Comparison of ENCODE assay signal across 8 cellular contexts in the genomic region with DNA sequence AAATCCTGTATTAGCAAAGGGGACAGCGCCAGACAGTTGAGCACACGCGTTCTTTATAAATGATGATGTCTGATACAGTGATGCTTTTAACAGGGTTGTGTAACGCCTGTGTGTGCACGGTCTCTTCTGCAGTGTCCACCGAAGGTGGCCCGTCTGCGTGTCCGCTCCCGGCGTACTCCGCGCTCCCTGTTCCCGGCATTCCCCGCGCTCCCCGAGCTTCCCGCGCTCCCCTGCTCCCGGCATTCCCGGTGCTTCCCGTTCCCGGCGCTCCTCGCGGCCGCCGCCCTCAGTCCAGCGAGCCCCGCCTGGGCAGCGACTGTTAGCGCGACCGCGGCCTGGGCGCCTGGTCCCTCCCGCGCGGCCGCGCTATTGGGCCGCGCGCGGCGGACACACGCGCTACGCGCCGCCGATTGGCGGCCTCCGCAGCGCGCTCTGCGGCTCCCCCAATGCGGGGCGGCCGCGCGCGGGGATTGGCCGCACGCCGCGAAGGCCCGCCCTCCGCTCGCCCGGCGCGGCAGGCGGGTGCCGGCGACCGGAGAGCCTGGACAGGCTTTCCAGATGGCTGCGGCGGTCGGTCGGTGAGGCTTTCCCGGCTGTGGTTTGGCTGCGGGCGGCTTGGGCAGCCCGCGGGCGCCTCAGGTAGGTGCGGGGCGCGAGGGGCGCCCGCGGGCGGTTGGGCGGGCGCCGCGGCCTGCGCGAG. TPM values are rescaled to one million over a fixed set of nuclear protein-coding genes. Genes with fewer than 3 reads are reported as not detected.
DNase-seq lines count a peak whose midpoint lies in the region; ATAC-seq and TF ChIP-seq lines count a peak whose summit lies in the region.

DGCR8 (plus strand) TSS at position 497 of the 700 bp plus-strand sequence. CDS start 5,723 bp downstream, outside the sequence.

- peak within 1 kb of the TSS; percentile 92 for H3K4me3 Mint-ChIP-seq in Calu3 (ENCODE audit: low read depth, unreplicated experiment)

- peaks cover 46% of the 10 kb centered on the region for H3K79me2 ChIP-seq in OCI-LY3 (ENCODE audit: low read length)

- H3K4me1 Mint-ChIP-seq in Calu3 (ENCODE audit: low read depth, unreplicated experiment) = peaks cover 35% of the 10 kb centered on the region

- H3K4me1 ChIP-seq in OCI-LY3 (ENCODE audit: low read length) (peaks cover 8% of the 10 kb centered on the region), mononuclear cell (ENCODE audit: insufficient read depth, low read length) (peaks cover 26% of the 10 kb centered on the region)

- CTCF ChIA-PET in Calu3 (lab: Charles Lee) = interaction anchor here (0.6 kb wide), 1 partner anchor 23 kb away, joined by 5 read pairs; no protein-coding TSS in a partner anchor

- peak within 1 kb of the TSS; percentile 86 for H3K9ac ChIP-seq in OCI-LY3 (ENCODE audit: low read length)

- TF ChIP-seq CTCF in Calu3 (IDR thresholded peaks at IDR 0.05; ENCODE audit: unreplicated experiment) (no peak), OCI-LY3 (IDR thresholded peaks at IDR 0.05; ENCODE audit: low read depth, low read length) (no peak)

- peak within 1 kb of the TSS; percentile 82 for H3K27ac Mint-ChIP-seq in Calu3 (ENCODE audit: unreplicated experiment)

- H3K4me2 ChIP-seq in OCI-LY3 (ENCODE audit: low read length) = peak within 1 kb of the TSS; percentile 84

- H3K27me3 ChIP-seq in OCI-LY3 (ENCODE audit: low read depth, low read length) (no peaks in the 10 kb centered on the region), mononuclear cell (ENCODE audit: insufficient read depth, low read length) (no peaks in the 10 kb centered on the region)

- H3K27ac ChIP-seq in OCI-LY3 (ENCODE audit: low read length) (peak within 1 kb of the TSS; percentile 32; the same call in 1 of the 2 replicates), epithelial cell of prostate (peak within 1 kb of the TSS; percentile 92)

- no peaks in the 10 kb centered on the region for H3K36me3 ChIP-seq in OCI-LY3 (replicated peaks; ENCODE audit: low read depth, low read length)

- peak within 1 kb of the TSS; percentile 95 for H3K4me3 ChIP-seq in OCI-LY3 (ENCODE audit: low read length)
- peak within 1 kb of the TSS; percentile 69 for H3K4me3 ChIP-seq in mononuclear cell (ENCODE audit: low read length)

- intact Hi-C loops in Calu3 (cut with micrococcal nuclease; ENCODE audit: unreplicated experiment) = no loop called here

- peak within 1 kb of the TSS; percentile 42 for H2AFZ ChIP-seq in OCI-LY3 (ENCODE audit: low read depth, low read length)

- H4K20me1 ChIP-seq in OCI-LY3 (ENCODE audit: insufficient read depth, low read length) = peaks cover 24% of the 10 kb centered on the region

- DNase-seq in Calu3 (peak; percentile 96), HuH-7 (ENCODE audit: low spot score) (peak; percentile 95), activated T-cell treated with anti-CD3 and anti-CD28 coated beads for 48 hours (ENCODE audit: low read depth) (peak; percentile 78), epithelial cell of prostate (ENCODE audit: low read depth, low spot score) (peak; percentile 41)
- DNase-seq in stimulated activated CD8-positive, alpha-beta memory T cell treated with anti-CD3 and anti-CD28 coated beads, Interleukin-4, amount 100 ng/mL, for 1 hour (ENCODE audit: low read depth in 2 of 2, low spot score in 1 of 2) = peak; percentile 25 to 38

- H3K9me3 ChIP-seq in OCI-LY3 (ENCODE audit: insufficient read depth, low read length) (no peaks in the 10 kb centered on the region), mononuclear cell (ENCODE audit: low read depth, low read length) (no peaks in the 10 kb centered on the region)

- ATAC-seq in GM21515 (IDR thresholded peaks at IDR 0.05; ENCODE audit: unreplicated experiment) = peak; percentile 73

- no peaks in the 10 kb centered on the region for H3K27me3 Mint-ChIP-seq in Calu3 (ENCODE audit: unreplicated experiment)

- BruUV-seq in Calu3 (replicated peaks; lab: Mats Ljungman, UMichigan) = no TSS peak

- H3K36me3 Mint-ChIP-seq in Calu3 (ENCODE audit: insufficient read depth, unreplicated experiment) = peaks cover 45% of the 10 kb centered on the region

- H3K9me3 Mint-ChIP-seq in Calu3 (ENCODE audit: low read depth, unreplicated experiment) = no peaks in the 10 kb centered on the region

RNA-seq across cellular contexts. Expression of gene DGCR8, which starts in this region (rescaled TPM):
- total RNA-seq in Calu3 (2022) (53.1 and 54.7 TPM in 2 replicates), mononuclear cell (7.9 TPM)

Comparison
In these comparisons a context has a peak if more than half of its experiments do, and no peak if none do; other contexts are left out.
1. Peak in every context shown above with its lines: DNase-seq, ATAC-seq, H3K4me3 ChIP-seq and H3K27ac ChIP-seq.
2. DNase-seq: peak in every context shown above with its lines; median percentile 96 in Calu3; 95 in HuH-7; 78 in activated T-cell treated with anti-CD3 and anti-CD28 coated beads for 48 hours; 41 in epithelial cell of prostate; 32 in stimulated activated CD8-positive, alpha-beta memory T cell treated with anti-CD3 and anti-CD28 coated beads, Interleukin-4, amount 100 ng/mL, for 1 hour.